Comparison of ENCODE assay signal across 10 cellular contexts in the genomic region with DNA sequence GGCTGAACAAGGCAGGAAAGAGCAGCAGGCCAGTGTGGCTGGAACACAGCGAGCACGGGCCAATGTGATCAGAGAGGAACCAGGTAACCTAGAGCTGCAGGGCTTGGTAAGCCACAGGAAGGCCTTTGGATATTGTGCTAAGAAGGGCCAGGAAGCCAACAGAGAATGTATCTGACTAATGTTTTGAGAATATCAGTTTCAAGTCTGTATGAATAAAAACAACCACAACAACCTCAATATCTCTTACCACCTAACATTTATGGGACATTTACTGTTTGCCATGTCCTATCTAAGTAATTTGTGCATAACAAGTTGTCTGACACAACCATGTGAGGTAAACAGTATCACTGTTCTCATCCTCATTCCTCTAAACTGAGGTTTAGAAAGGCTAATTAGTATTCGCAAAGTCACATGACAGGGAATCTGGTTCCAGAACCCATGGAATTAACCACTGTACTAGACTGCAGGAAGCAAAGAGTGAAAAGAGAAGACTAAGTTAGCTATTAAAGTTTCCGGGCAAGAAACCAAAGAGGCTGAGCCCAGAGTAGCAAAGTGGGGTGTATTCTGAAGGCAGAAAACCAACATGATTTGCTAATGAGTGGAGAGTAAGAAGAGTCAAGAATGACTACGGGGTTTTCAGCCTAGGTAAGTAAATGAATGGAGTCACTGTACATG. TPM values are rescaled to one million over a fixed set of nuclear protein-coding genes. Genes with fewer than 3 reads are reported as not detected.
A peak's percentile ranks its signal among the peaks of the same experiment; 100 is the strongest.
DNase-seq lines count a peak whose midpoint lies in the region; ATAC-seq and TF ChIP-seq lines count a peak whose summit lies in the region.
"Had no signal": no experiment of that assay in that cellular context is flagged by ENCODE, and none has a peak within 500 bp of the region (broad histone marks: within the 10 kb centered on the region; RNA-seq: fewer than 3 reads in every experiment).

No MANE protein-coding gene starts in this region.

- no peak overlapping the region for H3K4me3 ChIP-seq in right cardiac atrium (ENCODE audit: low read length)
- H3K4me3 ChIP-seq in astrocyte of the spinal cord (ENCODE audit: low read depth, low read length), result no peak overlapping the region

- H3K9me3 ChIP-seq in right cardiac atrium (ENCODE audit: control insufficient read depth, low read length), result no peaks in the 10 kb centered on the region

- H3K27ac ChIP-seq in right cardiac atrium (ENCODE audit: low read length) (no peak overlapping the region), substantia nigra (ENCODE audit: low read depth, low read length, poor library complexity, severe bottlenecking) (no peak overlapping the region)
- H3K27ac ChIP-seq: KMS-11 had no signal

- H3K4me1 Mint-ChIP-seq in stimulated activated naive CD8-positive, alpha-beta T cell treated with anti-CD3 and anti-CD28 coated beads, Interleukin-15, Interleukin-2, amounts not matched to agents 100 ng/mL and 50 ng/mL, for 24 hours (ENCODE audit: low read depth), result peaks cover 51% of the 10 kb centered on the region

- no peaks in the 10 kb centered on the region for H3K27me3 Mint-ChIP-seq in stimulated activated naive CD8-positive, alpha-beta T cell treated with anti-CD3 and anti-CD28 coated beads, Interleukin-15, Interleukin-2, amounts not matched to agents 100 ng/mL and 50 ng/mL, for 24 hours

- in situ Hi-C loops in astrocyte of the spinal cord (cut with HindIII; ENCODE audit: low sequenced_read_pairs), result no loop called here

- H3K36me3 Mint-ChIP-seq in stimulated activated naive CD8-positive, alpha-beta T cell treated with anti-CD3 and anti-CD28 coated beads, Interleukin-15, Interleukin-2, amounts not matched to agents 100 ng/mL and 50 ng/mL, for 24 hours (ENCODE audit: low read depth), result no peaks in the 10 kb centered on the region

- no peaks in the 10 kb centered on the region for H3K9me3 Mint-ChIP-seq in stimulated activated naive CD8-positive, alpha-beta T cell treated with anti-CD3 and anti-CD28 coated beads, Interleukin-15, Interleukin-2, amounts not matched to agents 100 ng/mL and 50 ng/mL, for 24 hours

- peak overlapping the region; percentile 13 for H3K27ac Mint-ChIP-seq in stimulated activated naive CD8-positive, alpha-beta T cell treated with anti-CD3 and anti-CD28 coated beads, Interleukin-15, Interleukin-2, amounts not matched to agents 100 ng/mL and 50 ng/mL, for 24 hours

- DNase-seq in left ventricle myocardium superior, result no peak
- DNase-seq in right cardiac atrium, result no peak
- peak; percentile 23 for DNase-seq in astrocyte of the spinal cord (ENCODE audit: low read depth, low spot score)
- DNase-seq in NCI-H1694 (lab: John Stamatoyannopoulos, UW), result no peak
- no peak for DNase-seq in activated effector memory CD4-positive, alpha-beta T cell treated with Interleukin-2 at 50 U/mL for 16 hours
- DNase-seq in substantia nigra (lab: John Stamatoyannopoulos, UW), result no peak
- DNase-seq: C1 segment of cervical spinal cord had no signal

- 72% methylated on average over 5 of the region's 5 CpGs for WGBS in right cardiac atrium

- H3K4me1 ChIP-seq in right cardiac atrium (ENCODE audit: control insufficient read depth, insufficient read depth, low read length), result peaks cover 12% of the 10 kb centered on the region

- H3K4me3 Mint-ChIP-seq in stimulated activated naive CD8-positive, alpha-beta T cell treated with anti-CD3 and anti-CD28 coated beads, Interleukin-15, Interleukin-2, amounts not matched to agents 100 ng/mL and 50 ng/mL, for 24 hours, result no peak overlapping the region

- intact Hi-C loops in left ventricle myocardium superior (cut with micrococcal nuclease) (loop anchor here (5.0 kb wide), 1 partner anchor 40 kb away; no protein-coding TSS in a partner anchor), right cardiac atrium (cut with DNase I) (no loop called here)

- TF ChIP-seq CTCF in astrocyte of the spinal cord (IDR thresholded peaks at IDR 0.05; ENCODE audit: low read depth, low read length), result no peak

- ATAC-seq in left ventricle myocardium superior, result peak; percentile 19
- ATAC-seq in right cardiac atrium, result no peak
- peak; percentile 64 for ATAC-seq in HG03196 (IDR thresholded peaks at IDR 0.05; ENCODE audit: unreplicated experiment)

- no peaks in the 10 kb centered on the region for H3K27me3 ChIP-seq in right cardiac atrium (ENCODE audit: control insufficient read depth, insufficient read depth)

RNA-seq across cellular contexts. Expression of a gene that starts 38.9 kb away (rescaled TPM):
- total RNA-seq in left ventricle myocardium superior (6.6 TPM), right cardiac atrium (10 to 100 TPM in 1 of 4 donors, 1 to 10 TPM in 3; 5.6 to 10.4 (median 7.4) TPM)
- 4.7 TPM for polyA plus RNA-seq in right cardiac atrium

RNA-seq across cellular contexts. Expression of a gene that starts 39.4 kb away (rescaled TPM):
- total RNA-seq in left ventricle myocardium superior, result 11.1 TPM
- 10 to 100 TPM; 12.3 to 16.9 (median 14.0) TPM for total RNA-seq in right cardiac atrium
- 5.9 TPM for polyA plus RNA-seq in right cardiac atrium

RNA-seq across cellular contexts. Expression of a gene that starts 45.1 kb away (rescaled TPM):
- total RNA-seq in left ventricle myocardium superior (79.8 TPM), right cardiac atrium (10 to 100 TPM; 54.1 to 79.9 (median 71.0) TPM)
- polyA plus RNA-seq in right cardiac atrium, result 27.9 TPM

Comparison
In these comparisons a context has a peak if more than half of its experiments do, and no peak if none do; other contexts are left out.
1. ATAC-seq: peak in left ventricle myocardium superior (single experiment) and HG03196 (single experiment); none in right cardiac atrium (0 of 2).